ENCODE assay signal across 8 cellular contexts in genomic region chr17:74431568-74432483, GRCh38. TPM values are rescaled to one million over a fixed set of nuclear protein-coding genes. Genes with fewer than 3 reads are reported as not detected.
DNase-seq lines count a peak whose midpoint lies in the region; ATAC-seq and TF ChIP-seq lines count a peak whose summit lies in the region.

Gene GPRC5C (plus strand): TSS chr17:74432088. CDS start chr17:74439777, 7,689 bp downstream.

- no peak for TF ChIP-seq POLR2A in IMR-90 (IDR thresholded peaks at IDR 0.05; ENCODE audit: low read depth, low read length)
- no peak for TF ChIP-seq POLR2A in breast epithelium (IDR thresholded peaks at IDR 0.05)

- H3K9me1 ChIP-seq in IMR-90 (ENCODE audit: insufficient read depth, low read length) = no peaks in the 10 kb centered on the region

- H3K14ac ChIP-seq in IMR-90 (replicated peaks; ENCODE audit: low read depth, low read length) = no peak within 1 kb of the TSS

- no peak within 1 kb of the TSS for H2BK120ac ChIP-seq in IMR-90 (ENCODE audit: low read depth, low read length)

- H3K4me1 ChIP-seq in IMR-90 (ENCODE audit: control insufficient read depth, insufficient read depth, low read length) (no peaks in the 10 kb centered on the region), breast epithelium (peaks cover 0 to 17% of the 10 kb centered on the region in 2 donors)

- H3K56ac ChIP-seq in IMR-90 (ENCODE audit: extremely low read depth, insufficient read depth, low read length) = no peak within 1 kb of the TSS

- H4K8ac ChIP-seq in IMR-90 (ENCODE audit: low read depth in 2 of 2, low read length in 2 of 2) = no peak within 1 kb of the TSS

- no peak within 1 kb of the TSS for H2BK5ac ChIP-seq in IMR-90 (ENCODE audit: low read depth, low read length, poor library complexity, severe bottlenecking)

- no peak within 1 kb of the TSS for H3K4me3 ChIP-seq in IMR-90 (ENCODE audit: insufficient read depth, low read depth, low read length)
- peak within 1 kb of the TSS; percentile 50 to 83 (median 80) for H3K4me3 ChIP-seq in breast epithelium
- H3K4me3 ChIP-seq in kidney epithelial cell (ENCODE audit: low read depth, low read length) = peak within 1 kb of the TSS; percentile 83

- no peak within 1 kb of the TSS for H3K4me2 ChIP-seq in IMR-90 (ENCODE audit: low read depth, low read length)

- H3K27me3 ChIP-seq in IMR-90 (ENCODE audit: control insufficient read depth, insufficient read depth, low read length) (peaks cover 9% of the 10 kb centered on the region; the same call in 1 of the 2 replicates), breast epithelium (no peaks in the 10 kb centered on the region), kidney epithelial cell (ENCODE audit: control insufficient read depth, insufficient read depth, low read length) (no peaks in the 10 kb centered on the region)

- POLR2A ChIA-PET in IMR-90 (lab: Charles Lee; ENCODE audit: unreplicated experiment) = no interaction called here

- no peak within 1 kb of the TSS for H2BK20ac ChIP-seq in IMR-90 (ENCODE audit: low read depth, low read length)

- DNase-seq in D341Med (ENCODE audit: low spot score) (peak; percentile 76), IMR-90 (no peak), T-helper 1 cell (peak in 3 of 5 donors; percentile 18 to 48 (median 20)), breast epithelium (ENCODE audit: low spot score in 2 of 2) (peak; percentile 86 to 90), kidney epithelial cell (ENCODE audit: low read depth) (peak; percentile 35)
- peak; percentile 7 to 22 for DNase-seq in stimulated activated CD4-positive, alpha-beta T cell treated with anti-CD3 and anti-CD28 coated beads, Interleukin-1b, Interleukin-23, amount 100 ng/mL, for 1 hour (ENCODE audit: low read depth in 2 of 2)

- H2BK15ac ChIP-seq in IMR-90 (ENCODE audit: low read depth, low read length) = no peak within 1 kb of the TSS

- peak within 1 kb of the TSS; percentile 7 for H2AFZ ChIP-seq in IMR-90 (replicated peaks; ENCODE audit: low read length, poor library complexity)

- ATAC-seq in IMR-90 (ENCODE audit: low read depth) (no peak), GM18517 (IDR thresholded peaks at IDR 0.05; ENCODE audit: unreplicated experiment) (no peak), GM19351 (IDR thresholded peaks at IDR 0.05; ENCODE audit: unreplicated experiment) (no peak)

- dilution Hi-C loops in IMR-90 (cut with HindIII; ENCODE audit: low sequenced_read_pairs, unreplicated experiment) = no loop called here

- no peak within 1 kb of the TSS for H4K91ac ChIP-seq in IMR-90 (ENCODE audit: insufficient read depth, low read depth, low read length)

- in situ Hi-C loops in IMR-90 (cut with MboI; ENCODE audit: low sequenced_read_pairs) = no loop called here

- no TSS peak for BruUV-seq in IMR-90 (replicated peaks; lab: Mats Ljungman, UMichigan)

- no peak within 1 kb of the TSS for H2AK5ac ChIP-seq in IMR-90 (ENCODE audit: low read depth, low read length)

- no peak for TF ChIP-seq RAD21 in IMR-90 (IDR thresholded peaks at IDR 0.05; ENCODE audit: low read length)

- H3K23ac ChIP-seq in IMR-90 (ENCODE audit: low read depth, low read length) = no peak within 1 kb of the TSS

- WGBS in IMR-90 (ENCODE audit: extremely low coverage in 2 of 2, insufficient read length in 1 of 2), 2 experiments = 0% methylated on average over 9 of the region's 89 CpGs; no CpG with 5 or more reads in 1 of the 2 experiments

- no peaks in the 10 kb centered on the region for H3K79me1 ChIP-seq in IMR-90 (ENCODE audit: low read depth in 1 of 2, low read length in 2 of 2)

- no peak within 1 kb of the TSS for H3K27ac ChIP-seq in IMR-90 (ENCODE audit: insufficient read depth, low read length)
- H3K27ac ChIP-seq in breast epithelium = peak within 1 kb of the TSS; percentile 98

- H4K20me1 ChIP-seq in IMR-90 (ENCODE audit: insufficient read depth, low read length) = no peaks in the 10 kb centered on the region

- H3K9me3 ChIP-seq in IMR-90 (ENCODE audit: control insufficient read depth, insufficient read depth, low read length) (peaks cover 5% of the 10 kb centered on the region), breast epithelium (no peaks in the 10 kb centered on the region)

- intact Hi-C loops in IMR-90 (cut with micrococcal nuclease) = no loop called here
- intact Hi-C loops in breast epithelium (cut with DNase I; ENCODE audit: low total_unique reads) = loop anchor here (1.0 kb wide), 1 partner anchor 12 kb away; no protein-coding TSS in a partner anchor

- H3K4ac ChIP-seq in IMR-90 (ENCODE audit: low read depth, low read length) = no peak within 1 kb of the TSS

- no peak for TF ChIP-seq CTCF in IMR-90 (conservative IDR thresholded peaks at IDR 0.05; ENCODE audit: low read depth, low read length)
- no peak for TF ChIP-seq CTCF in breast epithelium (IDR thresholded peaks at IDR 0.05)
- no peak for TF ChIP-seq CTCF in kidney epithelial cell (IDR thresholded peaks at IDR 0.05; ENCODE audit: insufficient read depth, low read length, poor library complexity, severe bottlenecking)

- H3K9ac ChIP-seq in IMR-90 (ENCODE audit: low read depth, low read length) = no peak within 1 kb of the TSS

- H3K18ac ChIP-seq in IMR-90 (ENCODE audit: low read depth, low read length) = no peak within 1 kb of the TSS

- no peak within 1 kb of the TSS for H4K5ac ChIP-seq in IMR-90 (ENCODE audit: low read depth, low read length)

- H3K36me3 ChIP-seq in IMR-90 (ENCODE audit: control insufficient read depth, insufficient read depth, low read length) (no peaks in the 10 kb centered on the region), breast epithelium (no peaks in the 10 kb centered on the region), kidney epithelial cell (ENCODE audit: control insufficient read depth, insufficient read depth, low read length) (no peaks in the 10 kb centered on the region)

- no peak within 1 kb of the TSS for H2AK9ac ChIP-seq in IMR-90 (replicated peaks; ENCODE audit: low read depth, low read length, poor library complexity)

- CTCF ChIA-PET in IMR-90 (lab: Yijun Ruan, JAX) = no interaction called here

TF ChIP-seq in IMR-90, 13 proteins besides CTCF, POLR2A, EP300 and RAD21:
- TF ChIP-seq ELK1 (IDR thresholded peaks at IDR 0.05; ENCODE audit: borderline replicate concordance, low read depth, low read length) (no peak), CEBPB (IDR thresholded peaks at IDR 0.05; ENCODE audit: low read depth, low read length) (no peak), USF2 (IDR thresholded peaks at IDR 0.05; ENCODE audit: low read depth, low read length) (no peak), RCOR1 (IDR thresholded peaks at IDR 0.05; ENCODE audit: insufficient replicate concordance, low read length) (no peak), MXI1 (IDR thresholded peaks at IDR 0.05; ENCODE audit: borderline replicate concordance, low read depth, low read length) (no peak), RFX5 (IDR thresholded peaks at IDR 0.05; ENCODE audit: low read depth, low read length) (no peak), NFE2L2 (IDR thresholded peaks at IDR 0.05; ENCODE audit: low read depth, low read length) (no peak), CHD1 (IDR thresholded peaks at IDR 0.05; ENCODE audit: low read depth, low read length) (no peak), MAFK (IDR thresholded peaks at IDR 0.05; ENCODE audit: low read depth, low read length) (no peak), MAZ (IDR thresholded peaks at IDR 0.05; ENCODE audit: borderline replicate concordance, low read depth, low read length) (no peak), FOS (IDR thresholded peaks at IDR 0.05; ENCODE audit: low read depth, low read length) (no peak), BHLHE40 (IDR thresholded peaks at IDR 0.05; ENCODE audit: low read depth, low read length) (no peak), SMC3 (IDR thresholded peaks at IDR 0.05; ENCODE audit: low read depth, low read length) (no peak)

RNA-seq across cellular contexts. Expression of gene GPRC5C, which starts in this region (rescaled TPM):
- total RNA-seq in IMR-90 (2012; rRNA removed) (not detected in 2 replicates), breast epithelium (10 to 100 TPM; 24.3 to 69.2 (median 40.3) TPM), kidney epithelial cell (74.7 and 80.3 TPM in 2 replicates)
- not detected in 2 replicates for polyA plus RNA-seq in IMR-90 (2012; rRNA removed)
- polyA plus RNA-seq in IMR-90 (2012; cell fraction: cytosol; rRNA removed) = 0.03 and 0.17 TPM in 2 replicates
- not detected in 2 replicates for polyA plus RNA-seq in IMR-90 (2012; cell fraction: nucleus; rRNA removed; ENCODE audit: low replicate concordance)

Comparison
In these comparisons a context has a peak if more than half of its experiments do, and no peak if none do; other contexts are left out.
1. RNA of gene GPRC5C (total RNA-seq): 74.7 to 80.3 TPM in kidney epithelial cell and 24.3 to 69.2 TPM in breast epithelium; not detected in IMR-90; every median in the first group is over 10 times any median in the second.